In genomic region chr6:100210138-100210872, GRCh38 we compare ENCODE assay signal across 28 cellular contexts.
A peak's percentile ranks its signal among the peaks of the same experiment; 100 is the strongest.
DNase-seq lines count a peak whose midpoint lies in the region; ATAC-seq, FAIRE-seq and TF ChIP-seq lines count a peak whose summit lies in the region.
"Had no signal": no experiment of that assay in that cellular context is flagged by ENCODE, and none has a peak within 500 bp of the region (broad histone marks: within the 10 kb centered on the region; RNA-seq: fewer than 3 reads in every experiment).

No MANE protein-coding gene starts in this region.

- no peak overlapping the region for H3K4me2 ChIP-seq in HepG2 (ENCODE audit: low read depth, low read length)
- H3K4me2 ChIP-seq: BLaER1 treated with 17β-estradiol and CSF1 and Interleukin-3, amounts not matched to agents 10 nM and 100 nM; smooth muscle cell had no signal

- no peak overlapping the region for H3K27ac ChIP-seq in liver (ENCODE audit: low read depth in 1 of 2, low read length in 2 of 2)
- no peak overlapping the region for H3K27ac ChIP-seq in HepG2 (ENCODE audit: extremely low read length, insufficient read depth, low read length)
- H3K27ac ChIP-seq in RWPE2 (ENCODE audit: poor library complexity, severe bottlenecking), result no peak overlapping the region
- H3K27ac ChIP-seq: BLaER1 treated with 17β-estradiol and CSF1 and Interleukin-3, amounts not matched to agents 10 nM and 100 nM; colonic mucosa; HL-60; VCaP had no signal

- no peak for TF ChIP-seq EP300 in HepG2 (IDR thresholded peaks at IDR 0.05; ENCODE audit: low read depth in 2 of 2, low read length in 2 of 2)
- TF ChIP-seq EP300 in HepG2 (CRISPR knock-in tag; IDR thresholded peaks at IDR 0.05; ENCODE audit: borderline replicate concordance), result no peak

- BruUV-seq in HepG2 (replicated peaks; lab: Mats Ljungman, UMichigan), result no TSS peak

- DNase-seq in HepG2 (ENCODE audit: low spot score), result no peak
- DNase-seq in RWPE2 (ENCODE audit: low spot score), result no peak
- no peak for DNase-seq in left lobe of liver (ENCODE audit: low spot score)
- DNase-seq in iPS-NIHi11 (ENCODE audit: low spot score), result no peak
- no peak for DNase-seq in SK-N-DZ (ENCODE audit: low spot score)
- no peak for DNase-seq in NCI-H2081 (lab: John Stamatoyannopoulos, UW)
- no peak for DNase-seq in islet precursor cell
- DNase-seq: activated CD4-positive, alpha-beta T cell treated with anti-CD3 and anti-CD28 coated beads, Interleukin-2, amount 10 ng/mL, durations not matched to agents 7 days and 5 days; activated naive CD4-positive, alpha-beta T cell treated with anti-CD3 and anti-CD28 coated beads, Interleukin-2, amount 10 ng/mL, durations not matched to agents 7 days and 5 days; activated T-cell treated with anti-CD3 and anti-CD28 coated beads, Interleukin-2, amount 50 U/mL, for 72 hours; amygdala; Caco-2; colonic mucosa; EL; NCI-H1105; NCI-H2081 treated with DMSO at 0.1 percent for 48 hours; NCI-H510A treated with DMSO at 0.1 percent for 48 hours; nucleus accumbens; stimulated activated CD4-positive, alpha-beta T cell treated with anti-CD3 and anti-CD28 coated beads, Interleukin-2, amount 100 ng/mL, for 24 hours; substantia nigra had no signal

- H3K9me3 ChIP-seq in liver (ENCODE audit: control insufficient read depth in 4 of 4, low read length in 3 of 4) (no peaks in the 10 kb centered on the region), HepG2 (ENCODE audit: low read length) (no peaks in the 10 kb centered on the region), RWPE2 (ENCODE audit: severe bottlenecking) (no peaks in the 10 kb centered on the region)
- H3K9me3 ChIP-seq: BLaER1 treated with 17β-estradiol and CSF1 and Interleukin-3, amounts not matched to agents 10 nM and 100 nM; Caco-2; colonic mucosa; HAP-1 had no signal

- H2AFZ ChIP-seq in HepG2 (ENCODE audit: low read length), result no peak overlapping the region

- no peak for TF ChIP-seq RAD21 in liver (IDR thresholded peaks at IDR 0.05)
- no peak for TF ChIP-seq RAD21 in HepG2 (CRISPR knock-in tag; IDR thresholded peaks at IDR 0.05)

- intact Hi-C loops in HepG2 (cut with micrococcal nuclease; ENCODE audit: unreplicated experiment), result no loop called here

- FAIRE-seq in HepG2 (lab: Jason Lieb, UNC), result no peak
- FAIRE-seq: bronchial epithelial cell, GM12892 had no signal

- ATAC-seq in HepG2 (no peak), RWPE2 (ENCODE audit: low read depth) (no peak), left lobe of liver (peak; percentile 68)
- ATAC-seq: activated T-cell treated with anti-CD3 and anti-CD28 coated beads, Interleukin-2, amount 50 U/mL, for 72 hours had no signal

- WGBS in liver, result 50% methylated on average over 7 of the region's 7 CpGs
- WGBS in HepG2 (ENCODE audit: low lambda C conversion rate), result 42% methylated on average over 7 of the region's 7 CpGs

- no peaks in the 10 kb centered on the region for H3K36me3 ChIP-seq in liver (ENCODE audit: control insufficient read depth in 4 of 4, insufficient read depth in 3 of 4, low read depth in 1 of 4, low read length in 3 of 4)
- H3K36me3 ChIP-seq in HepG2 (replicated peaks in 1 of 2; ENCODE audit: control insufficient read depth in 1 of 2, insufficient read depth in 2 of 2, low read length in 2 of 2), result no peaks in the 10 kb centered on the region
- H3K36me3 ChIP-seq in RWPE2 (ENCODE audit: low read depth), result no peaks in the 10 kb centered on the region
- H3K36me3 ChIP-seq: BLaER1 treated with 17β-estradiol and CSF1 and Interleukin-3, amounts not matched to agents 10 nM and 100 nM; colonic mucosa; HAP-1 had no signal

- H3K4me3 ChIP-seq in liver (ENCODE audit: low read depth in 1 of 3, low read length in 3 of 3) (no peak overlapping the region), HepG2 (replicated peaks in 1 of 3; ENCODE audit: insufficient read depth in 1 of 3, low read depth in 2 of 3, low read length in 3 of 3) (no peak overlapping the region), RWPE2 (ENCODE audit: severe bottlenecking) (no peak overlapping the region)
- H3K4me3 ChIP-seq: BLaER1 treated with 17β-estradiol and CSF1 and Interleukin-3, amounts not matched to agents 10 nM and 100 nM; colonic mucosa; HAP-1; smooth muscle cell had no signal

- TF ChIP-seq CTCF in liver (IDR thresholded peaks at IDR 0.05; ENCODE audit: low read depth, low read length, missing input control) (no peak), HepG2 (CRISPR knock-in tag; IDR thresholded peaks at IDR 0.05) (no peak), RWPE2 (IDR thresholded peaks at IDR 0.05; ENCODE audit: poor library complexity, severe bottlenecking) (peak; percentile 3)

- H3K9ac ChIP-seq in liver (ENCODE audit: low read depth in 1 of 2, low read length in 2 of 2) (no peak overlapping the region), HepG2 (ENCODE audit: insufficient read depth, low read depth, low read length) (no peak overlapping the region)
- H3K9ac ChIP-seq: BLaER1 treated with 17β-estradiol and CSF1 and Interleukin-3, amounts not matched to agents 10 nM and 100 nM had no signal

- H3K27me3 ChIP-seq in liver (ENCODE audit: control insufficient read depth in 4 of 4, insufficient read depth in 4 of 4, low read length in 3 of 4) (no peaks in the 10 kb centered on the region), HepG2 (ENCODE audit: control insufficient read depth in 1 of 2, insufficient read depth in 2 of 2, low read length in 2 of 2) (no peaks in the 10 kb centered on the region), RWPE2 (ENCODE audit: insufficient read depth, poor library complexity, severe bottlenecking) (no peaks in the 10 kb centered on the region)
- H3K27me3 ChIP-seq: BLaER1 treated with 17β-estradiol and CSF1 and Interleukin-3, amounts not matched to agents 10 nM and 100 nM; colonic mucosa had no signal

- POLR2A ChIA-PET in HepG2 (lab: Yijun Ruan, JAX), result no interaction called here

- TF ChIP-seq POLR2A in HepG2 (IDR thresholded peaks at IDR 0.05; ENCODE audit: insufficient read depth in 1 of 2, low read depth in 2 of 2, low read length in 2 of 2), result no peak

- no peaks in the 10 kb centered on the region for H3K79me2 ChIP-seq in HepG2 (ENCODE audit: insufficient read depth, low read length)

- H3K4me1 ChIP-seq in liver (ENCODE audit: control insufficient read depth in 4 of 4, insufficient read depth in 4 of 4, low read length in 3 of 4) (peaks cover 0 to 10% (median 0%) of the 10 kb centered on the region in 4 donors), HepG2 (ENCODE audit: insufficient read depth, low read length) (no peaks in the 10 kb centered on the region), RWPE2 (ENCODE audit: insufficient read depth, poor library complexity, severe bottlenecking) (peaks cover 3% of the 10 kb centered on the region)
- H3K4me1 ChIP-seq: Caco-2, colonic mucosa, HAP-1 had no signal

- no peaks in the 10 kb centered on the region for H4K20me1 ChIP-seq in HepG2 (ENCODE audit: insufficient read depth, low read length)
- H4K20me1 ChIP-seq: BLaER1 treated with 17β-estradiol and CSF1 and Interleukin-3, amounts not matched to agents 10 nM and 100 nM had no signal

- CTCF ChIA-PET in HepG2 (lab: Yijun Ruan, JAX; ENCODE audit: low intra/inter-chr PET ratio, low total read pairs), result no interaction called here

- in situ Hi-C loops in HepG2 (cut with HindIII; ENCODE audit: extremely low pct_ligation_motif_present, low pct_unique_long_range_greater_than_20kb), result no loop called here

TF ChIP-seq in liver, 16 proteins besides CTCF, POLR2A, EP300 and RAD21:
- TF ChIP-seq FOXA2 (IDR thresholded peaks at IDR 0.05) (peak; percentile 47), ZBTB33 (IDR thresholded peaks at IDR 0.05) (no peak), FOXA1 (IDR thresholded peaks at IDR 0.05) (peak; percentile 16)

TF ChIP-seq in HepG2, 621 proteins besides CTCF, POLR2A, EP300 and RAD21:
- TF ChIP-seq ZFP1 (CRISPR knock-in tag; IDR thresholded peaks at IDR 0.05) (no peak), FOXK1 (CRISPR knock-in tag; IDR thresholded peaks at IDR 0.05; ENCODE audit: borderline replicate concordance, low read depth) (no peak), HIVEP1 (CRISPR knock-in tag; IDR thresholded peaks at IDR 0.05) (no peak), REPIN1 (CRISPR knock-in tag; IDR thresholded peaks at IDR 0.05; ENCODE audit: borderline replicate concordance, low read depth) (no peak), BRD4 (CRISPR knock-in tag; IDR thresholded peaks at IDR 0.05) (no peak), CC2D1A (CRISPR knock-in tag; IDR thresholded peaks at IDR 0.05) (no peak), AKAP8 (CRISPR knock-in tag; IDR thresholded peaks at IDR 0.05) (no peak), CREB1 (IDR thresholded peaks at IDR 0.05) (no peak), CREB1 (CRISPR knock-in tag; IDR thresholded peaks at IDR 0.05) (no peak), ZZZ3 (CRISPR knock-in tag; IDR thresholded peaks at IDR 0.05; ENCODE audit: borderline replicate concordance) (no peak), TCF12 (IDR thresholded peaks at IDR 0.05) (no peak), TCF12 (CRISPR knock-in tag; IDR thresholded peaks at IDR 0.05) (no peak), RXRA (CRISPR knock-in tag; IDR thresholded peaks at IDR 0.05) (no peak), TFE3 (CRISPR knock-in tag; IDR thresholded peaks at IDR 0.05) (no peak)
TF ChIP-seq in HepG2: peak in this region for 0.
